Comparison of ENCODE assay signal across 1 cellular context in genomic region chr18:12721495-12722275, GRCh38.
TF ChIP-seq lines count a peak whose summit lies in the region.

No MANE protein-coding gene starts in this region.

TF ChIP-seq in HEK293, 187 proteins besides CTCF, POLR2A, EP300 and RAD21 (continued from another document):
- TF ChIP-seq PRDM1 (tag by site-specific recombination; IDR thresholded peaks at IDR 0.05) = peak; percentile 30; the same call in 1 of the 2 replicates
